8 cellular contexts compared by ENCODE assay signal in genomic region chr17:64781013-64781392, GRCh38.
A peak's percentile ranks its signal among the peaks of the same experiment; 100 is the strongest.
DNase-seq lines count a peak whose midpoint lies in the region; ATAC-seq and TF ChIP-seq lines count a peak whose summit lies in the region.

No MANE protein-coding gene starts in this region.

- peaks cover 19 to 48% of the 10 kb centered on the region in 2 donors for H3K4me1 ChIP-seq in ascending aorta
- peaks cover 40 to 59% (median 56%) of the 10 kb centered on the region in 4 donors for H3K4me1 ChIP-seq in transverse colon

- 1% methylated on average over 19 of the region's 31 CpGs; no CpG with 5 or more reads in 1 of the 2 donors for WGBS in transverse colon (ENCODE audit: low coverage in 1 of 2), 2 donors

- ATAC-seq in HG02763 (IDR thresholded peaks at IDR 0.05; ENCODE audit: unreplicated experiment) (no peak), HG02623 (IDR thresholded peaks at IDR 0.05; ENCODE audit: unreplicated experiment) (no peak)

- TF ChIP-seq EP300 in transverse colon (IDR thresholded peaks at IDR 0.05; ENCODE audit: low read depth), result no peak

- TF ChIP-seq CTCF in ascending aorta (IDR thresholded peaks at IDR 0.05), result no peak
- no peak for TF ChIP-seq CTCF in kidney epithelial cell (IDR thresholded peaks at IDR 0.05; ENCODE audit: insufficient read depth, low read length, poor library complexity, severe bottlenecking)
- TF ChIP-seq CTCF in transverse colon (IDR thresholded peaks at IDR 0.05), result no peak

- H3K36me3 ChIP-seq in ascending aorta, result peaks cover 26 to 32% of the 10 kb centered on the region in 2 donors
- H3K36me3 ChIP-seq in kidney epithelial cell (ENCODE audit: control insufficient read depth, insufficient read depth, low read length), result no peaks in the 10 kb centered on the region
- peaks cover 0 to 1% (median 0%) of the 10 kb centered on the region in 4 donors for H3K36me3 ChIP-seq in transverse colon
- H3K36me3 ChIP-seq in MG63, result peaks cover 4% of the 10 kb centered on the region

- peak overlapping the region; percentile 55 to 62 for H3K4me3 ChIP-seq in ascending aorta
- peak overlapping the region; percentile 51 for H3K4me3 ChIP-seq in kidney epithelial cell (ENCODE audit: low read depth, low read length)
- H3K4me3 ChIP-seq in transverse colon, result peak overlapping the region; percentile 30 to 48 (median 38)
- no peak overlapping the region for H3K4me3 ChIP-seq in MG63

- no peak overlapping the region for H3K27ac ChIP-seq in ascending aorta
- peak overlapping the region; percentile 62 to 82 (median 77) for H3K27ac ChIP-seq in transverse colon

- no peak for TF ChIP-seq POLR2A in transverse colon (IDR thresholded peaks at IDR 0.05)

- in situ Hi-C loops in transverse colon (cut with MboI; ENCODE audit: low pct_ligation_motif_present in 1 of 4, low pct_unique_long_range_greater_than_20kb in 1 of 4, low sequenced_read_pairs in 3 of 4), result no loop called here

- peak; percentile 66 for DNase-seq in activated effector memory CD4-positive, alpha-beta T cell treated with anti-CD3 and anti-CD28 coated beads, Interleukin-2, amount 50 U/mL, for 16 hours
- no peak for DNase-seq in activated effector memory CD4-positive, alpha-beta T cell treated with Interleukin-2 at 50 U/mL for 16 hours
- DNase-seq in ascending aorta (ENCODE audit: low spot score in 2 of 2) (peak in 1 of 2 donors; percentile 64), kidney epithelial cell (ENCODE audit: low read depth) (no peak), transverse colon (no peak), MG63 (no peak)

- intact Hi-C loops in ascending aorta (cut with DNase I) (no loop called here), transverse colon (cut with DNase I; ENCODE audit: low total_unique reads) (loop anchor here (5.0 kb wide), 1 partner anchor 661 kb away; no protein-coding TSS in a partner anchor)

- no peaks in the 10 kb centered on the region for H3K27me3 ChIP-seq in ascending aorta
- H3K27me3 ChIP-seq in kidney epithelial cell (ENCODE audit: control insufficient read depth, insufficient read depth, low read length), result peaks cover 31% of the 10 kb centered on the region
- H3K27me3 ChIP-seq in transverse colon, result peaks cover 44% of the 10 kb centered on the region
- H3K27me3 ChIP-seq in MG63, result no peaks in the 10 kb centered on the region

- H3K9me3 ChIP-seq in ascending aorta (no peaks in the 10 kb centered on the region), transverse colon (no peaks in the 10 kb centered on the region), MG63 (no peaks in the 10 kb centered on the region)

Comparison
In these comparisons a context has a peak if more than half of its experiments do, and no peak if none do; other contexts are left out.
1. H3K27ac ChIP-seq: peak in transverse colon (4 of 4); none in ascending aorta (0 of 2).